In genomic region chr22:25900880-25901279, GRCh38 we compare ENCODE assay signal across 19 cellular contexts.
DNase-seq lines count a peak whose midpoint lies in the region; ATAC-seq, FAIRE-seq and TF ChIP-seq lines count a peak whose summit lies in the region.
"Had no signal": no experiment of that assay in that cellular context is flagged by ENCODE, and none has a peak within 500 bp of the region (broad histone marks: within the 10 kb centered on the region; RNA-seq: fewer than 3 reads in every experiment).

No MANE protein-coding gene starts in this region.

- H3K4me1 ChIP-seq in heart right ventricle (peaks cover 0 to 15% (median 0%) of the 10 kb centered on the region in 9 donors), right atrium auricular region (no peaks in the 10 kb centered on the region)
- H3K4me1 ChIP-seq: gastroesophageal sphincter, pancreas had no signal

- TF ChIP-seq CTCF in heart right ventricle (IDR thresholded peaks at IDR 0.05) = no peak
- TF ChIP-seq CTCF in right atrium auricular region (IDR thresholded peaks at IDR 0.05) = no peak

- H3K36me3 ChIP-seq in heart right ventricle (peaks cover 0 to 84% (median 0%) of the 10 kb centered on the region in 9 donors), right atrium auricular region (peaks cover 96% of the 10 kb centered on the region)
- H3K36me3 ChIP-seq: gastroesophageal sphincter, pancreas, WERI-Rb-1 had no signal

- 65 to 70% methylated on average over 4 of the region's 4 CpGs for WGBS in heart right ventricle, 2 donors

- H3K27me3 ChIP-seq in heart right ventricle = peaks cover 0 to 7% (median 0%) of the 10 kb centered on the region in 7 donors
- no peaks in the 10 kb centered on the region for H3K27me3 ChIP-seq in right atrium auricular region

- FAIRE-seq in urothelium cell line (lab: Jason Lieb, UNC) = peak; percentile 97
- FAIRE-seq: endothelial cell of umbilical vein, HepG2, kidney, pancreas had no signal

- DNase-seq in heart right ventricle = peak in 1 of 2 donors; percentile 39
- DNase-seq in right atrium auricular region (ENCODE audit: low spot score) = no peak
- peak in 47 of 58 donors; percentile 4 to 86 (median 58) for DNase-seq in anterior cingulate cortex (lab: John Stamatoyannopoulos, UW)
- DNase-seq in medulla oblongata (ENCODE audit: extremely low spot score) = peak; percentile 93
- DNase-seq in urothelium cell line (ENCODE audit: low spot score) = peak; percentile 62
- DNase-seq in activated naive CD4-positive, alpha-beta T cell treated with anti-CD3 and anti-CD28 coated beads, Interleukin-2, amount 50 U/mL, for 16 hours = no peak
- DNase-seq in NCI-H1105 (lab: John Stamatoyannopoulos, UW) = no peak
- DNase-seq: activated CD8-positive, alpha-beta T cell treated with anti-CD3 and anti-CD28 coated beads, Interleukin-2, amount 10 ng/mL, durations not matched to agents 7 days and 5 days; kidney; NCI-H1092; pancreas; T-cell; WERI-Rb-1 had no signal

- H3K9me3 ChIP-seq in heart right ventricle = no peaks in the 10 kb centered on the region
- H3K9me3 ChIP-seq in right atrium auricular region = no peaks in the 10 kb centered on the region
- H3K9me3 ChIP-seq: pancreas had no signal

- intact Hi-C loops in heart right ventricle (cut with DNase I) = no loop called here

- H3K4me3 ChIP-seq in heart right ventricle = no peak overlapping the region
- no peak overlapping the region for H3K4me3 ChIP-seq in right atrium auricular region
- H3K4me3 ChIP-seq: gastroesophageal sphincter, pancreas had no signal

- ATAC-seq in heart right ventricle (peak in 7 of 8 donors; percentile 13 to 82 (median 74)), GM19467 (IDR thresholded peaks at IDR 0.05; ENCODE audit: unreplicated experiment) (no peak)
- ATAC-seq: activated CD8-positive, alpha-beta T cell treated with anti-CD3 and anti-CD28 coated beads, Interleukin-2, amount 10 ng/mL, durations not matched to agents 7 days and 5 days; gastroesophageal sphincter; HCT116; HepG2; Panc1; pancreas; T-cell had no signal

- peak overlapping the region in 3 of 10 donors; percentile 5 to 21 (median 7) for H3K27ac ChIP-seq in heart right ventricle
- H3K27ac ChIP-seq in right atrium auricular region = no peak overlapping the region
- H3K27ac ChIP-seq: gastroesophageal sphincter, pancreas, WERI-Rb-1 had no signal

Comparison
In these comparisons a context has a peak if more than half of its experiments do, and no peak if none do; other contexts are left out.
1. DNase-seq: peak in anterior cingulate cortex (47 of 58), medulla oblongata (single experiment) and urothelium cell line (single experiment); none in right atrium auricular region (single experiment), activated naive CD4-positive, alpha-beta T cell treated with anti-CD3 and anti-CD28 coated beads, Interleukin-2, amount 50 U/mL, for 16 hours (single experiment) and NCI-H1105 (single experiment).